8 cellular contexts compared by ENCODE assay signal in the genomic region with DNA sequence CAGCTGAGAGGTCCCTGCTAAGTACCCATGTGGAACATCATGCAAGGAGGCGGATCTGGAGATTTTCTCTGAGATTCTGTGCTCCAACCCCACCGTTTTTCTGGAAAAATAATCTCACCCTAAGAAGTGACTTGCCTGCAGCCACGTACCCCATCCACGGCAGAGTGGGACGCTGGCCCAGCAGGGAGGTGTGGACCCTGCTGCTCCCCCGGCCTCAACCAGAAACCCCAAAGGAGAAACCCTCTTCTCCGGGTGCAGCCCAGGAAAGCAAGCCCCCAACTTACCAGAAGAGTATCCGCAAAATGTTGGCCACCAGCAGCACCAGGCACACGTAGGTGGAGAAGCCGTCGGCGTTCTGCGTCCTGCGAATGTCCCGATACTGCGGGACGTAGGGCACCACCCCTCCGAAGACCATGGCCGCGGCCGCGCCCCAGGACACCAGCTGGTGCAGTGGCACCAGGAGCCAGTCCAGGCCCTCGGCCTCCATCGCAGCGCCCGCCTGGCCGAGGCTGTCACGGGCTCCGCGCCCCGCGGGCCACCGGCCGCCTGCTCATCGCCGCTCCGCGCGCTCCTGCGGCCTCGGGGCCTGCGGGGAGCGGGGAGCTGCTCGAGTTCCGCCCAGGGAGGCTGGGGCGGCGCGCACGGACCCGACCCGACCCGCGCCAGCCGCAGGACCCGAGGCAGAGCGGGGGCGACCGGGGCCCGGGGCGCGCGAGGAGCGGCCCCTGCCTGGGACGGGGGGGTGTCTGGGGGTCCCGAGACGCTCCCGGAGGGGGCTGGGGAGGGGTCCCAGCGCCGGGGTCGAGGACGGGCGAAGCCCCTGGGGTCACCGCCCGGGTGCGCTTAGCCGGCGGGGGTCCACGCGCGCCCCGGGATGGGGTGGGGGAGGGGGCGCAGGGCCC. TPM values are rescaled to one million over a fixed set of nuclear protein-coding genes. Genes with fewer than 3 reads are reported as not detected.
DNase-seq lines count a peak whose midpoint lies in the region; ATAC-seq and TF ChIP-seq lines count a peak whose summit lies in the region.

No MANE protein-coding gene starts in this region.

- TF ChIP-seq CTCF in GM13976 (IDR thresholded peaks at IDR 0.05; ENCODE audit: borderline replicate concordance, control extremely low read depth, extremely low read depth, insufficient read depth, missing control alignments), result no peak
- TF ChIP-seq CTCF in HFFc6 (IDR thresholded peaks at IDR 0.05), result no peak
- no peak for TF ChIP-seq CTCF in RWPE2 (IDR thresholded peaks at IDR 0.05; ENCODE audit: poor library complexity, severe bottlenecking)
- TF ChIP-seq CTCF in transverse colon (IDR thresholded peaks at IDR 0.05), result no peak

- H3K27me3 Mint-ChIP-seq in HFFc6 (ENCODE audit: insufficient read depth), result no peaks in the 10 kb centered on the region; the same call in 1 of the 2 replicates

- in situ Hi-C loops in GM13976 (cut with MboI; ENCODE audit: low sequenced_read_pairs, unreplicated experiment) (no loop called here), transverse colon (cut with MboI; ENCODE audit: low pct_ligation_motif_present in 1 of 4, low pct_unique_long_range_greater_than_20kb in 1 of 4, low sequenced_read_pairs in 3 of 4) (loop anchor here in 1 of 4 donors (10.0 kb wide), 1 partner anchor 84 kb away; the partner anchor contains the start of gene RBFA)

- H3K9me3 Mint-ChIP-seq in HFFc6, result no peaks in the 10 kb centered on the region

- H3K4me3 ChIP-seq in RWPE2 (ENCODE audit: severe bottlenecking) (peak overlapping the region; percentile 83), duodenal mucosa (ENCODE audit: low read depth in 1 of 2, low read length in 2 of 2) (peak overlapping the region; percentile 73 to 74), transverse colon (peak overlapping the region; percentile 95 to 98 (median 97))

- TF ChIP-seq POLR2A in transverse colon (IDR thresholded peaks at IDR 0.05), result peak; percentile 55

- ATAC-seq in RWPE2 (ENCODE audit: low read depth), result peak; percentile 43

- peak overlapping the region; percentile 72 for H3K27ac Mint-ChIP-seq in HFFc6

- H3K9me3 ChIP-seq in RWPE2 (ENCODE audit: severe bottlenecking), result no peaks in the 10 kb centered on the region
- H3K9me3 ChIP-seq in duodenal mucosa (ENCODE audit: control insufficient read depth in 1 of 2, low read length in 2 of 2), result no peaks in the 10 kb centered on the region
- no peaks in the 10 kb centered on the region for H3K9me3 ChIP-seq in transverse colon

- intact Hi-C loops in transverse colon (cut with DNase I; ENCODE audit: low total_unique reads), result loop anchor here (2.0 to 5.0 kb wide), 2 partner anchors 37 to 82 kb away; partner anchors contain the start of gene TXNL4A

- H3K27ac ChIP-seq in RWPE2 (ENCODE audit: poor library complexity, severe bottlenecking), result peak overlapping the region; percentile 45
- H3K27ac ChIP-seq in duodenal mucosa (ENCODE audit: low read depth, low read length), result peak overlapping the region; percentile 42
- peak overlapping the region; percentile 85 to 98 (median 96) for H3K27ac ChIP-seq in transverse colon

- H3K9ac ChIP-seq in duodenal mucosa (ENCODE audit: low read depth in 1 of 2, low read length in 2 of 2), result peak overlapping the region; percentile 48 to 69

- peaks cover 20% of the 10 kb centered on the region for H3K4me1 Mint-ChIP-seq in HFFc6 (ENCODE audit: low read depth)

- peak; percentile 55 for DNase-seq in GM13976 (ENCODE audit: low spot score)
- DNase-seq in HFFc6, result no peak
- DNase-seq in RWPE2 (ENCODE audit: low spot score), result no peak
- DNase-seq in lung microvascular endothelial cell (ENCODE audit: low read depth in 2 of 2), result peak; percentile 43 to 54
- DNase-seq in transverse colon, result peak; percentile 59
- no peak for DNase-seq in DMS153 (lab: John Stamatoyannopoulos, UW)
- DNase-seq in NCI-H1436 treated with DMSO at 0.1 percent for 48 hours (lab: John Stamatoyannopoulos, UW), result no peak

- TF ChIP-seq EP300 in transverse colon (IDR thresholded peaks at IDR 0.05; ENCODE audit: low read depth), result no peak

- peaks cover 5% of the 10 kb centered on the region for H3K4me1 ChIP-seq in RWPE2 (ENCODE audit: insufficient read depth, poor library complexity, severe bottlenecking)
- peaks cover 22 to 30% of the 10 kb centered on the region in 2 donors for H3K4me1 ChIP-seq in duodenal mucosa (ENCODE audit: control insufficient read depth in 1 of 2, insufficient read depth in 2 of 2, low read length in 2 of 2)
- peaks cover 24 to 83% (median 50%) of the 10 kb centered on the region in 4 donors for H3K4me1 ChIP-seq in transverse colon

- peak overlapping the region; percentile 92 for H3K4me3 Mint-ChIP-seq in HFFc6

- WGBS in transverse colon (ENCODE audit: low coverage in 1 of 2), 2 donors, result 7 to 26% methylated on average over 2 to 20 of the region's 82 CpGs

- H3K36me3 Mint-ChIP-seq in HFFc6 (ENCODE audit: low read depth), result peaks cover 9% of the 10 kb centered on the region

- H3K27me3 ChIP-seq in RWPE2 (ENCODE audit: insufficient read depth, poor library complexity, severe bottlenecking), result no peaks in the 10 kb centered on the region
- no peaks in the 10 kb centered on the region for H3K27me3 ChIP-seq in duodenal mucosa (ENCODE audit: control insufficient read depth in 1 of 2, insufficient read depth in 2 of 2, low read length in 2 of 2)
- H3K27me3 ChIP-seq in transverse colon, result no peaks in the 10 kb centered on the region

- H3K36me3 ChIP-seq in RWPE2 (ENCODE audit: low read depth), result peaks cover 19% of the 10 kb centered on the region
- no peaks in the 10 kb centered on the region for H3K36me3 ChIP-seq in duodenal mucosa (ENCODE audit: control insufficient read depth in 1 of 2, insufficient read depth in 2 of 2, low read length in 2 of 2)
- no peaks in the 10 kb centered on the region for H3K36me3 ChIP-seq in transverse colon

RNA-seq across cellular contexts. Expression of gene SLC66A2, which starts 0.8 kb away (rescaled TPM):
- 10 to 100 TPM; 26.6 to 41.2 (median 29.9) TPM for total RNA-seq in HFFc6 (2021; fragmentation: NEBNext Ultra II Directional; extraction: Animal tissue kit (Norgen Biotek cat#: 25700))
- total RNA-seq in lung microvascular endothelial cell (26.4 and 33.1 TPM in 2 replicates), transverse colon (100 to 1,000 TPM in 2 of 4 donors, 10 to 100 TPM in 2; 56.5 to 183 (median 92.9) TPM)

RNA-seq across cellular contexts. Expression of gene HSBP1L1, which starts 13.8 kb away (rescaled TPM):
- 10 to 100 TPM; 20.7 to 25.6 (median 21.6) TPM for total RNA-seq in HFFc6 (2021; fragmentation: NEBNext Ultra II Directional; extraction: Animal tissue kit (Norgen Biotek cat#: 25700))
- total RNA-seq in lung microvascular endothelial cell (1.8 and 2.8 TPM in 2 replicates), transverse colon (100 to 1,000 TPM in 2 of 4 donors, 10 to 100 TPM in 2; 48.4 to 211 (median 109) TPM)

RNA-seq across cellular contexts. Expression of gene TXNL4A, which starts 37.7 kb away (rescaled TPM):
- total RNA-seq in HFFc6 (2021; fragmentation: NEBNext Ultra II Directional; extraction: Animal tissue kit (Norgen Biotek cat#: 25700)), result 100 to 1,000 TPM; 168 to 187 (median 174) TPM
- total RNA-seq in lung microvascular endothelial cell (32.7 and 34.7 TPM in 2 replicates), transverse colon (10 to 100 TPM in 3 of 4 donors, 1 to 10 TPM in 1; 4.1 to 36.8 (median 31.0) TPM)

Comparison
In these comparisons a context has a peak if more than half of its experiments do, and no peak if none do; other contexts are left out.
1. DNase-seq: peak in GM13976 (single experiment), lung microvascular endothelial cell (2 of 2) and transverse colon (single experiment); none in HFFc6 (single experiment), RWPE2 (single experiment), DMS153 (single experiment) and NCI-H1436 treated with DMSO at 0.1 percent for 48 hours (single experiment).
2. H3K27ac ChIP-seq: peak in every context shown above with its lines; median percentile 96 in transverse colon; 45 in RWPE2; 42 in duodenal mucosa.
3. Peak in every context shown above with its lines, with median percentiles within 50 percentile points of each other: H3K4me3 ChIP-seq.